10 cellular contexts compared by ENCODE assay signal in genomic region chr10:132411561-132412253, GRCh38. TPM values are rescaled to one million over a fixed set of nuclear protein-coding genes. Genes with fewer than 3 reads are reported as not detected.
DNase-seq lines count a peak whose midpoint lies in the region; ATAC-seq and TF ChIP-seq lines count a peak whose summit lies in the region.
"Had no signal": no experiment of that assay in that cellular context is flagged by ENCODE, and none has a peak within 500 bp of the region (broad histone marks: within the 10 kb centered on the region; RNA-seq: fewer than 3 reads in every experiment).

No MANE protein-coding gene starts in this region.

- H3K9me3 Mint-ChIP-seq in activated T-helper 17 cell treated with anti-CD3 and anti-CD28 coated beads, Interleukin-2, amount 50 U/mL, for 72 hours: no peaks in the 10 kb centered on the region

- H3K4me3 ChIP-seq in ascending aorta (no peak overlapping the region), right cardiac atrium (ENCODE audit: low read length) (no peak overlapping the region)

- peaks cover 0 to 10% of the 10 kb centered on the region in 2 donors for H3K4me1 ChIP-seq in ascending aorta
- no peaks in the 10 kb centered on the region for H3K4me1 ChIP-seq in right cardiac atrium (ENCODE audit: control insufficient read depth, insufficient read depth, low read length)

- H3K27ac ChIP-seq in ascending aorta (peak overlapping the region; percentile 22 to 53), right cardiac atrium (ENCODE audit: low read length) (no peak overlapping the region)

- H3K27me3 ChIP-seq in ascending aorta (no peaks in the 10 kb centered on the region), right cardiac atrium (ENCODE audit: control insufficient read depth, insufficient read depth) (no peaks in the 10 kb centered on the region)

- no peak overlapping the region for H3K4me3 Mint-ChIP-seq in activated T-helper 17 cell treated with anti-CD3 and anti-CD28 coated beads, Interleukin-2, amount 50 U/mL, for 72 hours

- whole genome bisulfite sequencing in right cardiac atrium: 33% methylated on average over 23 of the region's 23 CpGs

- intact Hi-C loops in ascending aorta (cut with DNase I) (no loop called here), right cardiac atrium (cut with DNase I) (no loop called here)

- no peak overlapping the region for H3K27ac Mint-ChIP-seq in activated T-helper 17 cell treated with anti-CD3 and anti-CD28 coated beads, Interleukin-2, amount 50 U/mL, for 72 hours

- H3K27me3 Mint-ChIP-seq in activated T-helper 17 cell treated with anti-CD3 and anti-CD28 coated beads, Interleukin-2, amount 50 U/mL, for 72 hours: no peaks in the 10 kb centered on the region

- ATAC-seq in right cardiac atrium (peak in 1 of 2 donors; percentile 27), GM19455 (IDR thresholded peaks at IDR 0.05; ENCODE audit: unreplicated experiment) (no peak)
- no peak for ATAC-seq in activated CD4-positive, CD25-positive, alpha-beta regulatory T cell treated with anti-CD3 and anti-CD28 coated beads, Interleukin-2, amount 50 U/mL, for 24 hours
- ATAC-seq in activated T-helper 17 cell treated with anti-CD3 and anti-CD28 coated beads, Interleukin-2, amount 50 U/mL, for 72 hours (replicated peaks): no peak

- TF ChIP-seq CTCF in ascending aorta (IDR thresholded peaks at IDR 0.05): no peak

- H3K9me3 ChIP-seq in ascending aorta (no peaks in the 10 kb centered on the region), right cardiac atrium (ENCODE audit: control insufficient read depth, low read length) (no peaks in the 10 kb centered on the region)

- DNase-seq in DMS 273 (lab: John Stamatoyannopoulos, UW; ENCODE audit: unreplicated experiment): peak; percentile 69
- DNase-seq in ascending aorta (ENCODE audit: low spot score in 2 of 2): no peak
- peak in 2 of 3 donors; percentile 69 to 74 for DNase-seq in right cardiac atrium
- peak; percentile 69 for DNase-seq in retina
- no peak for DNase-seq in SIG-M5 treated with dmso at 0.1 percent for 504 hours (lab: John Stamatoyannopoulos, UW; ENCODE audit: unreplicated experiment)
- DNase-seq: activated T-cell treated with anti-CD3 and anti-CD28 coated beads for 4 hours, hippocampal formation had no signal

- H3K36me3 ChIP-seq in ascending aorta: peaks cover 0 to 4% of the 10 kb centered on the region in 2 donors

- no peaks in the 10 kb centered on the region for H3K36me3 Mint-ChIP-seq in activated T-helper 17 cell treated with anti-CD3 and anti-CD28 coated beads, Interleukin-2, amount 50 U/mL, for 72 hours (ENCODE audit: low read depth)

- H3K4me1 Mint-ChIP-seq in activated T-helper 17 cell treated with anti-CD3 and anti-CD28 coated beads, Interleukin-2, amount 50 U/mL, for 72 hours: peaks cover 7% of the 10 kb centered on the region

RNA-seq across cellular contexts. Expression of gene PWWP2B, which starts 14.7 kb away (rescaled TPM):
- total RNA-seq in ascending aorta (24.4 TPM), right cardiac atrium (10 to 100 TPM in 2 of 4 donors, 1 to 10 TPM in 2; 7.0 to 10.6 (median 9.6) TPM)
- polyA plus RNA-seq in right cardiac atrium: 9.1 TPM
- 1 to 10 TPM; 1.5 to 3.1 TPM for total RNA-seq in activated T-helper 17 cell treated with anti-CD3 and anti-CD28 coated beads, Interleukin-2, amount 50 U/mL, for 72 hours

Comparison
In these comparisons a context has a peak if more than half of its experiments do, and no peak if none do; other contexts are left out.
1. DNase-seq: peak in DMS 273 (single experiment), right cardiac atrium (2 of 3) and retina (single experiment); none in ascending aorta (0 of 2) and SIG-M5 treated with dmso at 0.1 percent for 504 hours (single experiment).